In the genomic region with DNA sequence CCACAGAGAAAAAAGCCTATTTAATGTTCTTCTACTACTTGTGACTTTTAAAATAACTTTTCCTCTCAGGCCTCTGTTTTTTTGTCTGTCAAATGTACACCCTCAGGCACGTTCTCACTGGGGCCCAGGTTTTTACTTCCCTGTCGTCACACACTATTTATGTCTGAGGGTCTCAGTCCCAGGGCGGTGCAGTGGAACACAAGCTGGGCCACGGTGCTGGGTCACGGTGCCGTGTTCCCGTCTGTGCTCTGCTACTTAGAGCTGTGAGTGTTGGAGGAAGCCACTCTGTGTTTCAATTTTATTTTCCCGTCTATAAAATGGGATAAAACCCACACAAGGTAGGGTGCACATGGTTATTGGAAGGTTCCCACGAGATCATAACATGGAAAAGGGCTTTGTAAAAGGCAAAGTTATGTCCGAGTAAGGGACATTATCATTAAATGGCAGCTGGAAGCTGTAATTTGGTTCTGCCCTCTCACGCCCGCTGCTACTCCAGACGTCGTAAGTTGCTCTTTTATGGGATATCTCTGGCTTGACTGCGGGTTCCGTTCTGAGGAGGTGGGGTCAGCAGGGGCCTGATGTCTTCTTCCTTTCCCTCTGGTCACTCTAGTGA, we compare ENCODE assay signal across 2 cellular contexts.
TF ChIP-seq lines count a peak whose summit lies in the region.

No MANE protein-coding gene starts in this region.

TF ChIP-seq in SK-N-SH, 30 proteins besides CTCF, POLR2A, EP300 and RAD21 (continued from another document):
- TF ChIP-seq SIN3A (IDR thresholded peaks at IDR 0.05; ENCODE audit: borderline replicate concordance, low read depth, low read length) (no peak), GATA2 (CRISPR knock-in tag; IDR thresholded peaks at IDR 0.05) (no peak), RXRA (IDR thresholded peaks at IDR 0.05; ENCODE audit: borderline replicate concordance, low read depth) (no peak), TCF12 (IDR thresholded peaks at IDR 0.05) (no peak), FOSL2 (IDR thresholded peaks at IDR 0.05; ENCODE audit: borderline replicate concordance, low read depth) (no peak), POLR2AphosphoS5 (IDR thresholded peaks at IDR 0.05; ENCODE audit: low read depth, low read length) (no peak), FOXM1 (IDR thresholded peaks at IDR 0.05; ENCODE audit: low read depth) (no peak), CHD2 (IDR thresholded peaks at IDR 0.05; ENCODE audit: low read length, partially characterized antibody) (no peak)

TF ChIP-seq in SK-N-SH treated with all-trans-retinoic acid at 6 μM for 48 hours, 23 proteins besides CTCF, POLR2A, EP300 and RAD21 (continued from another document):
- TF ChIP-seq, protein P1, sequence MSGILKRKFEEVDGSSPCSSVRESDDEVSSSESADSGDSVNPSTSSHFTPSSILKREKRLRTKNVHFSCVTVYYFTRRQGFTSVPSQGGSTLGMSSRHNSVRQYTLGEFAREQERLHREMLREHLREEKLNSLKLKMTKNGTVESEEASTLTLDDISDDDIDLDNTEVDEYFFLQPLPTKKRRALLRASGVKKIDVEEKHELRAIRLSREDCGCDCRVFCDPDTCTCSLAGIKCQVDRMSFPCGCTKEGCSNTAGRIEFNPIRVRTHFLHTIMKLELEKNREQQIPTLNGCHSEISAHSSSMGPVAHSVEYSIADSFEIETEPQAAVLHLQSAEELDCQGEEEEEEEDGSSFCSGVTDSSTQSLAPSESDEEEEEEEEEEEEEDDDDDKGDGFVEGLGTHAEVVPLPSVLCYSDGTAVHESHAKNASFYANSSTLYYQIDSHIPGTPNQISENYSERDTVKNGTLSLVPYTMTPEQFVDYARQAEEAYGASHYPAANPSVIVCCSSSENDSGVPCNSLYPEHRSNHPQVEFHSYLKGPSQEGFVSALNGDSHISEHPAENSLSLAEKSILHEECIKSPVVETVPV (CRISPR knock-in tag; IDR thresholded peaks at IDR 0.05) = no peak
- no peak for TF ChIP-seq ZNF70 (CRISPR knock-in tag; IDR thresholded peaks at IDR 0.05)
- TF ChIP-seq ZC3H10 (CRISPR knock-in tag; IDR thresholded peaks at IDR 0.05) = no peak
- no peak for TF ChIP-seq SNAI2 (CRISPR knock-in tag; IDR thresholded peaks at IDR 0.05)
- TF ChIP-seq TOX (CRISPR knock-in tag; IDR thresholded peaks at IDR 0.05; ENCODE audit: borderline replicate concordance) = no peak
- TF ChIP-seq ZFP3 (CRISPR knock-in tag; IDR thresholded peaks at IDR 0.05) = no peak
- TF ChIP-seq GLIS3 (CRISPR knock-in tag; IDR thresholded peaks at IDR 0.05) = no peak
- TF ChIP-seq ISL1 (CRISPR knock-in tag; IDR thresholded peaks at IDR 0.05) = no peak
- TF ChIP-seq ZNF8 (CRISPR knock-in tag; IDR thresholded peaks at IDR 0.05) = no peak
- TF ChIP-seq CSDC2 (CRISPR knock-in tag; IDR thresholded peaks at IDR 0.05) = no peak
- TF ChIP-seq ZNF565 (CRISPR knock-in tag; conservative IDR thresholded peaks at IDR 0.05; ENCODE audit: low read depth) = no peak
- TF ChIP-seq, protein P2, sequence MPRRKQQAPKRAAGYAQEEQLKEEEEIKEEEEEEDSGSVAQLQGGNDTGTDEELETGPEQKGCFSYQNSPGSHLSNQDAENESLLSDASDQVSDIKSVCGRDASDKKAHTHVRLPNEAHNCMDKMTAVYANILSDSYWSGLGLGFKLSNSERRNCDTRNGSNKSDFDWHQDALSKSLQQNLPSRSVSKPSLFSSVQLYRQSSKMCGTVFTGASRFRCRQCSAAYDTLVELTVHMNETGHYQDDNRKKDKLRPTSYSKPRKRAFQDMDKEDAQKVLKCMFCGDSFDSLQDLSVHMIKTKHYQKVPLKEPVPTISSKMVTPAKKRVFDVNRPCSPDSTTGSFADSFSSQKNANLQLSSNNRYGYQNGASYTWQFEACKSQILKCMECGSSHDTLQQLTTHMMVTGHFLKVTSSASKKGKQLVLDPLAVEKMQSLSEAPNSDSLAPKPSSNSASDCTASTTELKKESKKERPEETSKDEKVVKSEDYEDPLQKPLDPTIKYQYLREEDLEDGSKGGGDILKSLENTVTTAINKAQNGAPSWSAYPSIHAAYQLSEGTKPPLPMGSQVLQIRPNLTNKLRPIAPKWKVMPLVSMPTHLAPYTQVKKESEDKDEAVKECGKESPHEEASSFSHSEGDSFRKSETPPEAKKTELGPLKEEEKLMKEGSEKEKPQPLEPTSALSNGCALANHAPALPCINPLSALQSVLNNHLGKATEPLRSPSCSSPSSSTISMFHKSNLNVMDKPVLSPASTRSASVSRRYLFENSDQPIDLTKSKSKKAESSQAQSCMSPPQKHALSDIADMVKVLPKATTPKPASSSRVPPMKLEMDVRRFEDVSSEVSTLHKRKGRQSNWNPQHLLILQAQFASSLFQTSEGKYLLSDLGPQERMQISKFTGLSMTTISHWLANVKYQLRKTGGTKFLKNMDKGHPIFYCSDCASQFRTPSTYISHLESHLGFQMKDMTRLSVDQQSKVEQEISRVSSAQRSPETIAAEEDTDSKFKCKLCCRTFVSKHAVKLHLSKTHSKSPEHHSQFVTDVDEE (CRISPR knock-in tag; IDR thresholded peaks at IDR 0.05) = no peak
- TF ChIP-seq, protein P3, sequence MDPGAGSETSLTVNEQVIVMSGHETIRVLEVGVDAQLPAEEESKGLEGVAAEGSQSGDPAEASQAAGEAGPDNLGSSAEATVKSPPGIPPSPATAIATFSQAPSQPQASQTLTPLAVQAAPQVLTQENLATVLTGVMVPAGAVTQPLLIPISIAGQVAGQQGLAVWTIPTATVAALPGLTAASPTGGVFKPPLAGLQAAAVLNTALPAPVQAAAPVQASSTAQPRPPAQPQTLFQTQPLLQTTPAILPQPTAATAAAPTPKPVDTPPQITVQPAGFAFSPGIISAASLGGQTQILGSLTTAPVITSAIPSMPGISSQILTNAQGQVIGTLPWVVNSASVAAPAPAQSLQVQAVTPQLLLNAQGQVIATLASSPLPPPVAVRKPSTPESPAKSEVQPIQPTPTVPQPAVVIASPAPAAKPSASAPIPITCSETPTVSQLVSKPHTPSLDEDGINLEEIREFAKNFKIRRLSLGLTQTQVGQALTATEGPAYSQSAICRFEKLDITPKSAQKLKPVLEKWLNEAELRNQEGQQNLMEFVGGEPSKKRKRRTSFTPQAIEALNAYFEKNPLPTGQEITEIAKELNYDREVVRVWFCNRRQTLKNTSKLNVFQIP (CRISPR knock-in tag; IDR thresholded peaks at IDR 0.05; ENCODE audit: borderline replicate concordance, low read depth) = no peak
- TF ChIP-seq PPARA (CRISPR knock-in tag; IDR thresholded peaks at IDR 0.05; ENCODE audit: borderline replicate concordance) = no peak
- TF ChIP-seq OSR1 (CRISPR knock-in tag; IDR thresholded peaks at IDR 0.05) = no peak
- no peak for TF ChIP-seq ARNTL (CRISPR knock-in tag; IDR thresholded peaks at IDR 0.05; ENCODE audit: borderline replicate concordance, low read depth)
- TF ChIP-seq BACH2 (CRISPR knock-in tag; IDR thresholded peaks at IDR 0.05; ENCODE audit: borderline replicate concordance) = no peak
